ENCODE assay signal across 8 cellular contexts in genomic region chr4:67087897-67088296, GRCh38.
DNase-seq lines count a peak whose midpoint lies in the region; ATAC-seq and TF ChIP-seq lines count a peak whose summit lies in the region.
"Had no signal": no experiment of that assay in that cellular context is flagged by ENCODE, and none has a peak within 500 bp of the region (broad histone marks: within the 10 kb centered on the region; RNA-seq: fewer than 3 reads in every experiment).

No MANE protein-coding gene starts in this region.

- no peak overlapping the region for H3K4me3 ChIP-seq in GM23248
- no peak overlapping the region for H3K4me3 ChIP-seq in spleen
- H3K4me3 ChIP-seq: skin epidermis had no signal

- H3K27ac ChIP-seq in GM23248 (no peak overlapping the region), VCaP (no peak overlapping the region), foreskin keratinocyte (no peak overlapping the region), spleen (no peak overlapping the region)
- H3K27ac ChIP-seq: skin epidermis had no signal

- H3K9ac ChIP-seq in GM23248: no peak overlapping the region

- in situ Hi-C loops in GM23248 (cut with MboI): no loop called here

- intact Hi-C loops in spleen (cut with DNase I; ENCODE audit: low total_unique reads): loop anchor here (10.0 kb wide), 1 partner anchor 237 kb away; no protein-coding TSS in a partner anchor

- TF ChIP-seq POLR2A in spleen (IDR thresholded peaks at IDR 0.05): no peak

- H3K36me3 ChIP-seq in GM23248 (ENCODE audit: low read depth): no peaks in the 10 kb centered on the region
- no peaks in the 10 kb centered on the region for H3K36me3 ChIP-seq in spleen

- H4K20me1 ChIP-seq in GM23248 (ENCODE audit: insufficient read depth): no peaks in the 10 kb centered on the region

- no peaks in the 10 kb centered on the region for H3K9me2 ChIP-seq in GM23248 (ENCODE audit: insufficient read depth)

- no peaks in the 10 kb centered on the region for H3K79me2 ChIP-seq in GM23248 (ENCODE audit: insufficient read depth)

- H2AFZ ChIP-seq in GM23248: no peak overlapping the region

- DNase-seq in GM23248 (peak; percentile 13), Kasumi-1 (lab: John Stamatoyannopoulos, UW) (peak; percentile 50 to 73), foreskin keratinocyte (peak in 1 of 2 donors; percentile 25), spleen (no peak), NCI-H226 (no peak)

- TF ChIP-seq CTCF in VCaP (conservative IDR thresholded peaks at IDR 0.05) (peak; percentile 96), foreskin keratinocyte (conservative IDR thresholded peaks at IDR 0.05) (peak; percentile 70), spleen (IDR thresholded peaks at IDR 0.05 in 8 of 11, conservative IDR thresholded peaks at IDR 0.05 in 3 of 11) (peak in 6 of 11 experiments; percentile 29 to 55 (median 46))

- ATAC-seq in GM18499 (IDR thresholded peaks at IDR 0.05; ENCODE audit: insufficient read depth, unreplicated experiment): peak; percentile 73
- ATAC-seq in foreskin keratinocyte: peak; percentile 63

- no peaks in the 10 kb centered on the region for H3F3A ChIP-seq in GM23248 (ENCODE audit: insufficient read depth)

- no peak overlapping the region for H3K4me2 ChIP-seq in GM23248 (ENCODE audit: unreplicated experiment)

- no peaks in the 10 kb centered on the region for H3K9me3 ChIP-seq in GM23248 (ENCODE audit: low read depth)
- H3K9me3 ChIP-seq in spleen: no peaks in the 10 kb centered on the region

- 31 to 32% methylated on average over 2 of the region's 2 CpGs for WGBS in GM23248 (ENCODE audit: low coverage in 1 of 2, low lambda C conversion rate in 2 of 2, missing lambda C conversion rate in 2 of 2), 2 experiments
- WGBS in spleen, 5 donors: 41 to 64% (median 47%) methylated on average over 2 of the region's 2 CpGs

- no peaks in the 10 kb centered on the region for H3K27me3 ChIP-seq in GM23248 (replicated peaks; ENCODE audit: insufficient read depth)
- H3K27me3 ChIP-seq in foreskin keratinocyte: no peaks in the 10 kb centered on the region
- no peaks in the 10 kb centered on the region for H3K27me3 ChIP-seq in spleen (replicated peaks in 1 of 7)

- H3K4me1 ChIP-seq in GM23248 (ENCODE audit: insufficient read depth) (no peaks in the 10 kb centered on the region), foreskin keratinocyte (no peaks in the 10 kb centered on the region), spleen (no peaks in the 10 kb centered on the region)

Comparison
In these comparisons a context has a peak if more than half of its experiments do, and no peak if none do; other contexts are left out.
1. DNase-seq: peak in GM23248 (single experiment) and Kasumi-1 (2 of 2); none in spleen (single experiment) and NCI-H226 (single experiment).
2. Peak in every context shown above with its lines, with median percentiles within 50 percentile points of each other: CTCF ChIP-seq.